Comparison of ENCODE assay signal across 8 cellular contexts in the genomic region with DNA sequence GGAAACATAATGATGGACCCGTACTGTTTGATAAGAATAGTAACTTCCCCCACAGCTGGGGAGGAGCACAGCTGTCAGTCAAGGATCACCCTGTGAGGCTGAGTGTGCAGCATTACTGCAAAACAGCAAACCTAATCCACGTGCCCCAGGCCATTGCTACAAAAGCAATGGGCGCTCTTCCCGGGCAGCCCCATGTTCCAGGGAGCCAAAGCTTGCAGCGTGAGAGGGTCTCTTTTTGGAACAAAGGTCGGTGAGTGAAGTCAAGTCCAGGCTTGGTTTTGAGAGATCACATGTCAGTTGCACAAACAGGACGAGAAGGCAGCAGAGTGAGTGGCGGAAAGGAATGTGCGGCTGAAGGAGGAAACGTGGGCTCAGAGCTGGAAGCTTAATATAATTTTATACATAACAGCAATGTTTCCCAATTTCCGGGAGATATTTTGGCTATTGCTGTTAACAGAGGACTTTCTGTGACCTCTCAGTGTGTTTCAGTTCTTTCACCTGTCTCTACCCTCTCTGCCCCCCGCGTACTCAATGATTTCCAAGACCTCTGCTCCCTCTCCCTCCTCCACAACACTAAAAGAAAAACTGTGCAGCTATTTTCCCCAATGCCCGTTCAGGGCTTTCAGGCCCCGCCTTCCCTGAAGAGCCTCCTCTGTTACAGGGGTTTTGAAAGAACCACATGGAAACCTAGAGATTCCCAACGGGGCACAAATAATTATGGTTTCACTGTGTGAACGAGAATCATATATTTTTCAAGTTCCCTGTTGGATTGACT.
DNase-seq lines count a peak whose midpoint lies in the region; ATAC-seq, FAIRE-seq and TF ChIP-seq lines count a peak whose summit lies in the region.

No MANE protein-coding gene starts in this region.

- H3K27ac Mint-ChIP-seq in Caco-2 (ENCODE audit: unreplicated experiment) (peak overlapping the region; percentile 94), chondrocyte (ENCODE audit: unreplicated experiment) (peak overlapping the region; percentile 79), neural crest cell (ENCODE audit: unreplicated experiment) (peak overlapping the region; percentile 37)

- H3K4me1 ChIP-seq in Caco-2: peaks cover 11% of the 10 kb centered on the region; the same call in 1 of the 2 replicates

- no peaks in the 10 kb centered on the region for H3K27me3 ChIP-seq in Caco-2 (replicated peaks; ENCODE audit: control insufficient read depth, insufficient read depth, low read length)

- CTCF ChIA-PET in Caco-2 (lab: Charles Lee): interaction anchor here (1.2 to 1.5 kb wide), 3 partner anchors 10 to 34 kb away, joined by 3 to 4 read pairs (median 4); no protein-coding TSS in a partner anchor

- no peaks in the 10 kb centered on the region for H3K27me3 Mint-ChIP-seq in Caco-2 (ENCODE audit: insufficient read depth, unreplicated experiment)
- H3K27me3 Mint-ChIP-seq in chondrocyte (ENCODE audit: low read depth): peaks cover 1% of the 10 kb centered on the region
- no peaks in the 10 kb centered on the region for H3K27me3 Mint-ChIP-seq in neural crest cell (ENCODE audit: low read depth)

- TF ChIP-seq CTCF in Caco-2 (IDR thresholded peaks at IDR 0.05; ENCODE audit: insufficient read depth in 1 of 2, low read depth in 1 of 2, low read length in 1 of 2, severe bottlenecking in 1 of 2, unreplicated experiment in 1 of 2): no peak
- TF ChIP-seq CTCF in chondrocyte (IDR thresholded peaks at IDR 0.05): no peak
- TF ChIP-seq CTCF in neural crest cell (conservative IDR thresholded peaks at IDR 0.05): no peak

- H3K4me3 ChIP-seq in Caco-2 (ENCODE audit: low read depth, low read length): peak overlapping the region; percentile 22

- FAIRE-seq in GM19239 (lab: Jason Lieb, UNC): no peak

- H3K36me3 ChIP-seq in Caco-2 (ENCODE audit: control insufficient read depth, insufficient read depth, low read length): no peaks in the 10 kb centered on the region

- DNase-seq in Caco-2 (peak; percentile 48 to 59), LHCN-M2 (ENCODE audit: low read depth) (peak; percentile 26), chondrocyte (ENCODE audit: low spot score) (no peak), neural crest cell (ENCODE audit: low read depth, low spot score) (no peak), GM19238 (ENCODE audit: insufficient read length, low spot score) (no peak), GM19239 (ENCODE audit: insufficient read length, low spot score) (no peak)
- no peak for DNase-seq in stimulated activated CD4-positive, alpha-beta T cell treated with anti-CD3 and anti-CD28 coated beads, Interleukin-4, amount 100 ng/mL, for 4 hours

- intact Hi-C loops in Caco-2 (cut with micrococcal nuclease; ENCODE audit: unreplicated experiment): no loop called here

- POLR2A ChIA-PET in Caco-2 (lab: Charles Lee): no interaction called here

- peak overlapping the region; percentile 92 for H3K4me3 Mint-ChIP-seq in Caco-2 (ENCODE audit: unreplicated experiment)
- peak overlapping the region; percentile 61 for H3K4me3 Mint-ChIP-seq in chondrocyte (ENCODE audit: unreplicated experiment)
- peak overlapping the region; percentile 16 for H3K4me3 Mint-ChIP-seq in neural crest cell

- H3K9me3 ChIP-seq in Caco-2: no peaks in the 10 kb centered on the region

- H3K4me1 Mint-ChIP-seq in Caco-2 (ENCODE audit: low read depth, unreplicated experiment): peaks cover 16% of the 10 kb centered on the region
- H3K4me1 Mint-ChIP-seq in chondrocyte (ENCODE audit: low read depth): peaks cover 24% of the 10 kb centered on the region
- peaks cover 40% of the 10 kb centered on the region for H3K4me1 Mint-ChIP-seq in neural crest cell

- H3K36me3 Mint-ChIP-seq in Caco-2 (ENCODE audit: insufficient read depth, unreplicated experiment) (peaks cover 9% of the 10 kb centered on the region), chondrocyte (ENCODE audit: low read depth) (no peaks in the 10 kb centered on the region), neural crest cell (ENCODE audit: low read depth) (no peaks in the 10 kb centered on the region)

- no peak for ATAC-seq in HG03025 (IDR thresholded peaks at IDR 0.05; ENCODE audit: low FRiP score, unreplicated experiment)

- BruUV-seq in Caco-2 (replicated peaks; lab: Mats Ljungman, UMichigan): no TSS peak

- H3K9me3 Mint-ChIP-seq in Caco-2 (ENCODE audit: unreplicated experiment) (no peaks in the 10 kb centered on the region), chondrocyte (ENCODE audit: low read depth) (no peaks in the 10 kb centered on the region), neural crest cell (no peaks in the 10 kb centered on the region)

Comparison
In these comparisons a context has a peak if more than half of its experiments do, and no peak if none do; other contexts are left out.
1. DNase-seq: peak in Caco-2 (2 of 2) and LHCN-M2 (single experiment); none in chondrocyte (single experiment), neural crest cell (single experiment), GM19238 (single experiment), stimulated activated CD4-positive, alpha-beta T cell treated with anti-CD3 and anti-CD28 coated beads, Interleukin-4, amount 100 ng/mL, for 4 hours (0 of 2) and GM19239 (single experiment).
2. H3K27ac Mint-ChIP-seq: peak in every context shown above with its lines; median percentile 94 in Caco-2; 79 in chondrocyte; 37 in neural crest cell.
3. H3K4me3 Mint-ChIP-seq: peak in every context shown above with its lines; median percentile 92 in Caco-2; 61 in chondrocyte; 16 in neural crest cell.